Comparison of ENCODE assay signal across 8 cellular contexts in the genomic region with DNA sequence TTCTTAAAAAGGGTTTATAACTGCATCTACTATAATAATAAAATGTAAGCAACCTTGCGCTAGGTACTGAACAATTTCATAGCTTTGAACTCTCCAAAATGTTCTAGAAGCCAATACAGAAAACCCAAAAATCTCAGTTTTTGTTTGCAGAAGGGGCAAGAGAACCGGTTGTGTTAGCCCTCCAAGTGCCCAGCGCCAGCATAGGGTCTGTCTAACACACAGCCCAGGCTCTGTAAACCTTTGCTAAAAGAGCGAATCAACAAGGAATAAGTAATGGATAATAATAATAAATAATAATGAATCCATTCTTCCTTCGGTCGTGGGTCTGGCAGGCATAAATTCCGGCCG. TPM values are rescaled to one million over a fixed set of nuclear protein-coding genes. Genes with fewer than 3 reads are reported as not detected.
DNase-seq lines count a peak whose midpoint lies in the region; ATAC-seq and TF ChIP-seq lines count a peak whose summit lies in the region.

No MANE protein-coding gene starts in this region.

- H3K36me3 ChIP-seq in right atrium auricular region (no peaks in the 10 kb centered on the region), SK-N-MC (ENCODE audit: insufficient read depth, low read length) (peaks cover 20% of the 10 kb centered on the region), iPS-20b (ENCODE audit: insufficient read depth, low read depth, low read length) (peaks cover 4% of the 10 kb centered on the region; the same call in 1 of the 2 replicates), vagina (no peaks in the 10 kb centered on the region)

- no peak overlapping the region for H3K9ac ChIP-seq in SK-N-MC (ENCODE audit: insufficient read length)
- no peak overlapping the region for H3K9ac ChIP-seq in iPS-20b (ENCODE audit: low read depth, low read length)

- TF ChIP-seq POLR2A in vagina (IDR thresholded peaks at IDR 0.05): no peak

- H3K9me3 Mint-ChIP-seq in endothelial cell (ENCODE audit: unreplicated experiment): no peaks in the 10 kb centered on the region

- peak overlapping the region in 1 of 2 donors; percentile 30 for H3K27ac ChIP-seq in right atrium auricular region
- no peak overlapping the region for H3K27ac ChIP-seq in SK-N-MC
- no peak overlapping the region for H3K27ac ChIP-seq in iPS-20b (ENCODE audit: low read length)
- no peak overlapping the region for H3K27ac ChIP-seq in vagina

- DNase-seq in right atrium auricular region (ENCODE audit: low spot score) (no peak), cardiac septum (ENCODE audit: low spot score) (no peak), SK-N-MC (ENCODE audit: low read depth, low spot score) (no peak), vagina (ENCODE audit: extremely low spot score in 2 of 2) (no peak), NCI-H187 treated with DMSO at 0.1 percent for 48 hours (lab: John Stamatoyannopoulos, UW) (no peak), endothelial cell (ENCODE audit: low spot score) (no peak)

- H3K36me3 Mint-ChIP-seq in endothelial cell (ENCODE audit: low read depth, unreplicated experiment): no peaks in the 10 kb centered on the region

- H3K4me3 ChIP-seq in right atrium auricular region (peak overlapping the region; percentile 50 to 72), SK-N-MC (peak overlapping the region; percentile 88), iPS-20b (ENCODE audit: low read length) (peak overlapping the region; percentile 79; the same call in 1 of the 2 replicates), vagina (peak overlapping the region; percentile 61 to 79)

- H3K4me1 Mint-ChIP-seq in endothelial cell (ENCODE audit: unreplicated experiment): no peaks in the 10 kb centered on the region

- no peak overlapping the region for H3K27ac Mint-ChIP-seq in endothelial cell (ENCODE audit: unreplicated experiment)

- intact Hi-C loops in cardiac septum (cut with DNase I): no loop called here
- intact Hi-C loops in vagina (cut with DNase I): no loop called here

- TF ChIP-seq CTCF in right atrium auricular region (IDR thresholded peaks at IDR 0.05): no peak
- no peak for TF ChIP-seq CTCF in vagina (IDR thresholded peaks at IDR 0.05)
- TF ChIP-seq CTCF in endothelial cell (IDR thresholded peaks at IDR 0.05; ENCODE audit: unreplicated experiment): no peak

- H3K4me1 ChIP-seq in right atrium auricular region (peaks cover 0 to 5% of the 10 kb centered on the region in 2 donors), iPS-20b (ENCODE audit: insufficient read depth, low read length) (0 out of 2 replicates have a peak, but pooled peaks cover 3% of the 10 kb centered on the region), vagina (no peaks in the 10 kb centered on the region)

- no peak for ATAC-seq in GM21515 (IDR thresholded peaks at IDR 0.05; ENCODE audit: unreplicated experiment)

- peaks cover 7% of the 10 kb centered on the region for H3K27me3 Mint-ChIP-seq in endothelial cell (ENCODE audit: unreplicated experiment)

- H3K9me3 ChIP-seq in right atrium auricular region (no peaks in the 10 kb centered on the region), SK-N-MC (ENCODE audit: low read depth, low read length) (no peaks in the 10 kb centered on the region), iPS-20b (ENCODE audit: insufficient read depth, low read depth, low read length) (no peaks in the 10 kb centered on the region), vagina (no peaks in the 10 kb centered on the region)

- H3K27me3 ChIP-seq in right atrium auricular region: no peaks in the 10 kb centered on the region
- no peaks in the 10 kb centered on the region for H3K27me3 ChIP-seq in iPS-20b (ENCODE audit: insufficient read depth, low read length)
- no peaks in the 10 kb centered on the region for H3K27me3 ChIP-seq in vagina

- H3K4me3 Mint-ChIP-seq in endothelial cell (ENCODE audit: unreplicated experiment): no peak overlapping the region

RNA-seq across cellular contexts. Expression of gene CHAF1B, which starts 0.3 kb away (rescaled TPM):
- 1 to 10 TPM in 1 of 2 donors, under 1 TPM in 1; 0.33 to 1.2 TPM for total RNA-seq in right atrium auricular region
- 0.62 TPM for total RNA-seq in cardiac septum
- total RNA-seq in vagina: 1.7 TPM
- 6.2 TPM for total RNA-seq in endothelial cell (ENCODE audit: unreplicated experiment)
